ENCODE assay signal across 20 cellular contexts in the genomic region with DNA sequence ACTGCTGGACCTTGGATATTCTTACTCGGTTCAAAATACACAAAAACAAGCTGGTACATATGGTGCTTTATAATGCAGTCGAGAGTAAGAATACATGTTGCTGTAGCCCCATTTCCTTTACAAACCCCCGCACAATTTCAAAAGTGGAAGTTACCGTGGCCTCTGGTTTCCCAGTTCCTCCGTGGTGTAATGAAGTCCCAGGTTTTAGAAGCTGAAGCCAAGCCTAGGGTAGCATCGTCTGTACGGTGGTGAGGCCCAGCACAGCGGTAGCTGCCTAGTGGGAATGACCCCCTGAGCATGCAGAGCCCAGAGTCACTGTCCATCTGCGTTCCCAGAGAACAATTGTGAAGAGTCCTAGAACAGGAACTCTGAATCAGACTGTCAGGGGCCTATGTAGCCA.
DNase-seq lines count a peak whose midpoint lies in the region; ATAC-seq, FAIRE-seq and TF ChIP-seq lines count a peak whose summit lies in the region.
"Had no signal": no experiment of that assay in that cellular context is flagged by ENCODE, and none has a peak within 500 bp of the region (broad histone marks: within the 10 kb centered on the region; RNA-seq: fewer than 3 reads in every experiment).

No MANE protein-coding gene starts in this region.

- DNase-seq in DMS153 (lab: John Stamatoyannopoulos, UW) (peak; percentile 21), GM23248 (no peak), NCI-H748 (lab: John Stamatoyannopoulos, UW; ENCODE audit: unreplicated experiment) (peak; percentile 77), H1 (ENCODE audit: low read depth in 1 of 2, low spot score in 2 of 2) (no peak), NCI-H146 (lab: John Stamatoyannopoulos, UW) (no peak), NCI-H1436 (lab: John Stamatoyannopoulos, UW) (no peak)
- DNase-seq: activated CD8-positive, alpha-beta memory T cell treated with anti-CD3 and anti-CD28 coated beads for 24 hours; activated T-cell treated with anti-CD3 and anti-CD28 coated beads, Interleukin-2, amount 50 U/mL, for 72 hours; colonic mucosa; mesendoderm; NK-92 treated with Interleukin-12 subunit alpha and Interleukin-12 subunit beta, amount 100 ng/mL, for 24 hours; SHP77 treated with DMSO at 0.1 percent for 48 hours; stimulated activated CD4-positive, alpha-beta T cell treated with anti-CD3 and anti-CD28 coated beads, Interleukin-4, amount 100 ng/mL, for 4 hours; T-helper 17 cell had no signal

- no peak overlapping the region for H3K4me3 ChIP-seq in GM23248
- H3K4me3 ChIP-seq in H1 (ENCODE audit: extremely low read depth in 1 of 4, insufficient read depth in 2 of 4, low read depth in 3 of 4, low read length in 4 of 4), result no peak overlapping the region
- H3K4me3 ChIP-seq: colonic mucosa, prostate gland, vagina had no signal

- H3K56ac ChIP-seq in H1 (replicated peaks; ENCODE audit: insufficient read length, low read depth, low read length), result no peak overlapping the region

- 0 out of 2 replicates have a peak overlapping the region, but pooled peaks have one; percentile 34 for H2AFZ ChIP-seq in GM23248
- 0 out of 2 replicates have a peak overlapping the region, but pooled peaks have one; percentile 34 for H2AFZ ChIP-seq in H1 (ENCODE audit: low read length)

- no peaks in the 10 kb centered on the region for H3K79me1 ChIP-seq in H1 (ENCODE audit: low read depth, low read length)

- no peak overlapping the region for H4K8ac ChIP-seq in H1 (ENCODE audit: extremely low read depth, insufficient read depth, low read length)

- no peak for FAIRE-seq in H1 (lab: Jason Lieb, UNC)

- H3K18ac ChIP-seq in H1 (ENCODE audit: extremely low read depth, low read length), result no peak overlapping the region

- H2BK20ac ChIP-seq in H1 (ENCODE audit: low read length), result no peak overlapping the region

- H2BK15ac ChIP-seq in H1 (ENCODE audit: low read length), result no peak overlapping the region; the same call in 1 of the 2 replicates

- H3K23me2 ChIP-seq in H1 (ENCODE audit: low read depth, low read length), result no peaks in the 10 kb centered on the region

- CTCF ChIA-PET in H1 (lab: Charles Lee; ENCODE audit: partially characterized antibody), result interaction anchor here (0.6 to 2.1 kb wide), 3 partner anchors 14 to 373 kb away, joined by 3 to 8 read pairs (median 4); no protein-coding TSS in a partner anchor

- H4K20me1 ChIP-seq in GM23248 (ENCODE audit: insufficient read depth) (no peaks in the 10 kb centered on the region), H1 (replicated peaks in 1 of 2; ENCODE audit: control insufficient read depth in 1 of 2, insufficient read depth in 2 of 2, low read length in 2 of 2) (no peaks in the 10 kb centered on the region)

- no peak for TF ChIP-seq CTCF in H1 (IDR thresholded peaks at IDR 0.05; ENCODE audit: control extremely low read depth in 1 of 3, insufficient read depth in 1 of 3, low read depth in 1 of 3, low read length in 3 of 3)

- no peak overlapping the region for H2BK12ac ChIP-seq in H1 (ENCODE audit: low read depth, low read length)

- no peak overlapping the region for H2BK5ac ChIP-seq in H1 (ENCODE audit: low read depth, low read length)

- no peak overlapping the region for H4K91ac ChIP-seq in H1 (replicated peaks; ENCODE audit: insufficient read length, low read length)

- in situ Hi-C loops in GM23248 (cut with MboI), result no loop called here

- no peak for TF ChIP-seq EP300 in H1 (IDR thresholded peaks at IDR 0.05; ENCODE audit: borderline replicate concordance in 1 of 2, low read depth in 2 of 2, low read length in 2 of 2)

- no peaks in the 10 kb centered on the region for H3K9me3 ChIP-seq in GM23248 (ENCODE audit: low read depth)
- H3K9me3 ChIP-seq in H1 (ENCODE audit: insufficient read depth in 2 of 2, low read depth in 1 of 2, low read length in 1 of 2), result no peaks in the 10 kb centered on the region
- H3K9me3 ChIP-seq: colonic mucosa, prostate gland, vagina had no signal

- H3F3A ChIP-seq in GM23248 (ENCODE audit: insufficient read depth), result no peaks in the 10 kb centered on the region

- H3K23ac ChIP-seq in H1 (ENCODE audit: insufficient read length), result no peak overlapping the region

- H3K4me2 ChIP-seq in GM23248 (ENCODE audit: unreplicated experiment) (no peak overlapping the region), H1 (ENCODE audit: insufficient read depth in 1 of 2, low read depth in 2 of 2, low read length in 2 of 2) (no peak overlapping the region)

- no peak overlapping the region for H3K9ac ChIP-seq in GM23248
- H3K9ac ChIP-seq in H1 (replicated peaks in 1 of 4; ENCODE audit: extremely low read depth in 1 of 4, low read depth in 3 of 4, low read length in 3 of 4), result no peak overlapping the region

- TF ChIP-seq RAD21 in H1 (IDR thresholded peaks at IDR 0.05 in 1 of 2, conservative IDR thresholded peaks at IDR 0.05 in 1 of 2; ENCODE audit: low read depth in 2 of 2, low read length in 2 of 2), result no peak

- H3K4ac ChIP-seq in H1 (replicated peaks; ENCODE audit: insufficient read length, low read depth, low read length), result no peak overlapping the region

- TF ChIP-seq POLR2A in H1 (IDR thresholded peaks at IDR 0.05; ENCODE audit: control extremely low read depth in 1 of 2, low read depth in 2 of 2, low read length in 2 of 2), result no peak

- H3K36me3 ChIP-seq in GM23248 (ENCODE audit: low read depth), result no peaks in the 10 kb centered on the region
- no peaks in the 10 kb centered on the region for H3K36me3 ChIP-seq in H1 (ENCODE audit: control insufficient read depth in 2 of 4, insufficient read depth in 4 of 4, low read length in 3 of 4)
- H3K36me3 ChIP-seq: colonic mucosa, prostate gland, vagina had no signal

- H3K27ac ChIP-seq in GM23248 (no peak overlapping the region), H1 (ENCODE audit: low read depth, low read length) (no peak overlapping the region)
- H3K27ac ChIP-seq: colonic mucosa, prostate gland, vagina had no signal

- H3K4me1 ChIP-seq in GM23248 (ENCODE audit: insufficient read depth) (no peaks in the 10 kb centered on the region), H1 (replicated peaks in 1 of 4; ENCODE audit: control insufficient read depth in 3 of 4, insufficient read depth in 4 of 4, low read length in 3 of 4) (peaks cover 0 to 3% (median 0%) of the 10 kb centered on the region in 4 experiments; a peak in 2 of 7 replicates)
- H3K4me1 ChIP-seq: colonic mucosa, prostate gland, vagina had no signal

- no peak overlapping the region for H2BK120ac ChIP-seq in H1 (replicated peaks; ENCODE audit: low read depth, low read length)

- peaks cover 3% of the 10 kb centered on the region for H3K27me3 ChIP-seq in GM23248 (replicated peaks; ENCODE audit: insufficient read depth)
- no peaks in the 10 kb centered on the region for H3K27me3 ChIP-seq in H1 (replicated peaks in 1 of 4; ENCODE audit: control insufficient read depth in 3 of 4, extremely low read depth in 1 of 4, insufficient read depth in 3 of 4, low read length in 3 of 4)
- H3K27me3 ChIP-seq: colonic mucosa, vagina had no signal

- POLR2A ChIA-PET in H1 (lab: Charles Lee; ENCODE audit: partially characterized antibody), result no interaction called here

- H4K5ac ChIP-seq in H1 (ENCODE audit: insufficient read length, low read depth, low read length), result no peak overlapping the region

- no peaks in the 10 kb centered on the region for H3K79me2 ChIP-seq in GM23248 (ENCODE audit: insufficient read depth)
- no peaks in the 10 kb centered on the region for H3K79me2 ChIP-seq in H1 (ENCODE audit: control insufficient read depth in 1 of 2, insufficient read depth in 2 of 2, low read length in 2 of 2)

- H3K14ac ChIP-seq in H1 (ENCODE audit: insufficient read length), result no peak overlapping the region

- WGBS in GM23248 (ENCODE audit: low coverage in 1 of 2, low lambda C conversion rate in 2 of 2, missing lambda C conversion rate in 2 of 2), 2 experiments, result 68 to 73% methylated on average over 9 of the region's 9 CpGs
- 86% methylated on average over 9 of the region's 9 CpGs; no CpG with 5 or more reads in 1 of the 2 experiments for WGBS in H1 (ENCODE audit: extremely low coverage in 1 of 2, insufficient coverage in 1 of 2, insufficient read length in 1 of 2, insufficient replicate concordance in 2 of 2, low coverage in 1 of 2, low lambda C conversion rate in 2 of 2, missing lambda C conversion rate in 1 of 2), 2 experiments

- no peak overlapping the region for H2AK5ac ChIP-seq in H1 (ENCODE audit: low read depth, low read length)

- ATAC-seq in GM18907 (IDR thresholded peaks at IDR 0.05; ENCODE audit: unreplicated experiment) (no peak), HG02981 (IDR thresholded peaks at IDR 0.05; ENCODE audit: unreplicated experiment) (no peak)
- ATAC-seq: activated naive CD4-positive, alpha-beta T cell treated with anti-CD3 and anti-CD28 coated beads, Interleukin-2, amount 50 U/mL, for 72 hours; activated T-cell treated with anti-CD3 and anti-CD28 coated beads, Interleukin-2, amount 50 U/mL, for 72 hours; natural killer cell treated with Interleukin-12 subunit alpha and Interleukin-12 subunit beta and Interleukin-15 and Interleukin-18, amount 100 ng/mL, for 72 hours; T-helper 17 cell had no signal

- H3K9me2 ChIP-seq in GM23248 (ENCODE audit: insufficient read depth), result no peaks in the 10 kb centered on the region

TF ChIP-seq in H1, 55 proteins besides CTCF, POLR2A, EP300 and RAD21:
- TF ChIP-seq BCL11A (IDR thresholded peaks at IDR 0.05; ENCODE audit: low read depth in 2 of 2, low read length in 2 of 2) (no peak), YY1 (IDR thresholded peaks at IDR 0.05; ENCODE audit: low read depth, low read length) (no peak), JUN (IDR thresholded peaks at IDR 0.05; ENCODE audit: low read depth, low read length) (no peak), RFX5 (IDR thresholded peaks at IDR 0.05; ENCODE audit: borderline replicate concordance, low read depth, low read length) (no peak), KDM4A (IDR thresholded peaks at IDR 0.05; ENCODE audit: low read depth, low read length, severe bottlenecking) (no peak), TBP (IDR thresholded peaks at IDR 0.05; ENCODE audit: low read depth, low read length) (no peak), BRCA1 (IDR thresholded peaks at IDR 0.05; ENCODE audit: low read depth, low read length) (no peak), KDM5A (IDR thresholded peaks at IDR 0.05; ENCODE audit: low read length) (no peak), RNF2 (IDR thresholded peaks at IDR 0.05; ENCODE audit: borderline replicate concordance, low read depth, low read length, missing control alignments, poor library complexity, severe bottlenecking) (no peak), NANOG (IDR thresholded peaks at IDR 0.05; ENCODE audit: insufficient read depth, low read depth, low read length, poor library complexity, severe bottlenecking) (no peak), HDAC6 (IDR thresholded peaks at IDR 0.05; ENCODE audit: low read depth, low read length) (no peak), BACH1 (IDR thresholded peaks at IDR 0.05; ENCODE audit: low read length) (no peak), CREB1 (IDR thresholded peaks at IDR 0.05) (no peak)
- TF ChIP-seq, protein P1, sequence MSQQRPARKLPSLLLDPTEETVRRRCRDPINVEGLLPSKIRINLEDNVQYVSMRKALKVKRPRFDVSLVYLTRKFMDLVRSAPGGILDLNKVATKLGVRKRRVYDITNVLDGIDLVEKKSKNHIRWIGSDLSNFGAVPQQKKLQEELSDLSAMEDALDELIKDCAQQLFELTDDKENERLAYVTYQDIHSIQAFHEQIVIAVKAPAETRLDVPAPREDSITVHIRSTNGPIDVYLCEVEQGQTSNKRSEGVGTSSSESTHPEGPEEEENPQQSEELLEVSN (IDR thresholded peaks at IDR 0.05), result no peak

Comparison
In these comparisons a context has a peak if more than half of its experiments do, and no peak if none do; other contexts are left out.
1. DNase-seq: peak in DMS153 (single experiment) and NCI-H748 (single experiment); none in GM23248 (single experiment), H1 (0 of 2), NCI-H146 (single experiment) and NCI-H1436 (single experiment).